Comparison of ENCODE assay signal across 23 cellular contexts in genomic region chrX:19487520-19488200, GRCh38. TPM values are rescaled to one million over a fixed set of nuclear protein-coding genes. Genes with fewer than 3 reads are reported as not detected.
"Had no signal": no experiment of that assay in that cellular context is flagged by ENCODE, and none has a peak within 500 bp of the region (broad histone marks: within the 10 kb centered on the region; RNA-seq: fewer than 3 reads in every experiment).

No MANE protein-coding gene starts in this region.

- H3K4me1 ChIP-seq: foreskin keratinocyte had no signal

- H3K27ac ChIP-seq: foreskin keratinocyte had no signal

- H3K27me3 ChIP-seq: foreskin keratinocyte had no signal

- DNase-seq: activated CD4-positive, alpha-beta memory T cell treated with anti-CD3 and anti-CD28 coated beads for 36 hours; activated CD4-positive, alpha-beta T cell treated with anti-CD3 and anti-CD28 coated beads for 48 hours; activated CD8-positive, alpha-beta memory T cell treated with anti-CD3 and anti-CD28 coated beads, Interleukin-2, amount 10 ng/mL, durations not matched to agents 7 days and 5 days; activated gamma-delta T cell; activated naive CD4-positive, alpha-beta T cell treated with anti-CD3 and anti-CD28 coated beads, Interleukin-2, amount 50 U/mL, for 16 hours; activated naive CD8-positive, alpha-beta T cell treated with anti-CD3 and anti-CD28 coated beads, Interleukin-2, amount 50 U/mL, for 24 hours; activated T-cell treated with anti-CD3 and anti-CD28 coated beads for 4 hours; anterior cingulate cortex; caudate nucleus; dermis blood vessel endothelial cell; effector CD8-positive, alpha-beta T cell; foreskin keratinocyte; kidney glomerular epithelial cell; mesendoderm; naive B cell; occipital lobe; posterior cingulate gyrus; stimulated activated CD4-positive, alpha-beta T cell treated with anti-CD3 and anti-CD28 coated beads, Interleukin-4, amount 100 ng/mL, for 24 hours; stimulated activated naive CD8-positive, alpha-beta T cell treated with anti-CD3 and anti-CD28 coated beads, Interleukin-15, Interleukin-2, amounts not matched to agents 100 U/mL and 50 U/mL, for 24 hours had no signal

- ATAC-seq: activated CD8-positive, alpha-beta memory T cell treated with anti-CD3 and anti-CD28 coated beads, Interleukin-2, amount 10 ng/mL, durations not matched to agents 7 days and 5 days; activated naive CD8-positive, alpha-beta T cell treated with anti-CD3 and anti-CD28 coated beads, Interleukin-2, amount 50 U/mL, for 24 hours; foreskin keratinocyte; sciatic nerve; stimulated activated naive CD8-positive, alpha-beta T cell treated with anti-CD3 and anti-CD28 coated beads, Interleukin-15, Interleukin-2, amounts not matched to agents 100 U/mL and 50 U/mL, for 24 hours had no signal

RNA-seq across cellular contexts. Expression of gene MAP3K15, which starts 27.6 kb away (rescaled TPM):
- total RNA-seq: glomerular endothelial cell, subcutaneous adipose tissue had no signal
- polyA plus RNA-seq: neural cell had no signal
